8 cellular contexts compared by ENCODE assay signal in the genomic region with DNA sequence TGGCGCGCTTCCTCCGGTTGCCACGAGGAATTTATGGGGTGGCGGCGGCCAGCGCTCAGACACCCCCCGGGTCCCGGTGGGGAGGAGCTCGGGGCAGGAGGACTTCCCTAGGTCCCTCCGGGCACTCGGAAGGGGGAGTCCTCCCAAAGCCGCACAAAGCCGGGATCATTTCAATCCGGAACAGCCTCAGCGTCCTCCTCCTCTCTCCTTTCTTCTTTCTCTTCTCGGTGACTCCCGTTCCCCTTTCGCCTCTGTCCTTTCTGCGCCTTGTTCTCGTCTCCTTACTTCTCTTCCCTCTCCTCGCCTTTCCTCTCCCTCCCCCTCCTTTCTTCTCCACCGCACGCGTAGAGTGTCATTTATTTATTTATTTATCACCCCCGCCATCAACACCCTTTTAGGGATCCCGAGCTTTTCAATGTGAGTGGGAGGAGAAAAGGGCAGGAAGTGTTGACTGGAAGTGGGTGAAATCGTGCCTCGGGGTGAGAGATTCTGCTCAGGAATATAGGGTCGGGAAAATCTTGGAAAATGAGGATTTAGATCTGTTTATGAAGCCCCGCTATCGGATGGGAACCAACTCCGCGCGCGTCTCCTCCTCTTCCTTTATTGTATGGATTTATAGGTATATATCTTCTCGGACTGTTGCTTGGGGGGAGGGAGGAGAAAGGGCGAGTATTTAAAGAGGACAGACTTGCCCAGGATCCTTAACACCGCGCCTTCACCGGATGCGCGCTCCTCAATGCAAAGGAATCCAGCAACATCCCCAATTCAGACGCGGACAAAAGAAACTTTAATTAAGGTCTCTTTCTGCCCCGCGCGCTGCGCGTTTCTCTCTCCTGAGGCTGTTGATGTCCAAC. TPM values are rescaled to one million over a fixed set of nuclear protein-coding genes. Genes with fewer than 3 reads are reported as not detected.
DNase-seq lines count a peak whose midpoint lies in the region; ATAC-seq and TF ChIP-seq lines count a peak whose summit lies in the region.

No MANE protein-coding gene starts in this region.

- peaks cover 63 to 68% of the 10 kb centered on the region in 2 donors for H3K27me3 Mint-ChIP-seq in effector memory CD8-positive, alpha-beta T cell

- H3K9me2 ChIP-seq in GM23248 (ENCODE audit: insufficient read depth): no peaks in the 10 kb centered on the region
- H3K9me2 ChIP-seq in MM.1S (replicated peaks; ENCODE audit: insufficient read depth, low read length): no peaks in the 10 kb centered on the region

- no peaks in the 10 kb centered on the region for H3K79me2 ChIP-seq in GM23248 (ENCODE audit: insufficient read depth)
- H3K79me2 ChIP-seq in MM.1S (ENCODE audit: low read length): no peaks in the 10 kb centered on the region

- H3K27ac ChIP-seq in GM23248 (no peak overlapping the region), MM.1S (ENCODE audit: low read length) (no peak overlapping the region)

- H3K4me2 ChIP-seq in GM23248 (ENCODE audit: unreplicated experiment) (peak overlapping the region; percentile 98), MM.1S (ENCODE audit: low read depth, low read length) (no peak overlapping the region)

- H3K9me3 Mint-ChIP-seq in effector memory CD8-positive, alpha-beta T cell: peaks cover 0 to 7% of the 10 kb centered on the region in 2 donors

- H3F3A ChIP-seq in GM23248 (ENCODE audit: insufficient read depth): no peaks in the 10 kb centered on the region
- H3F3A ChIP-seq in MM.1S (ENCODE audit: insufficient read depth, low read length): no peaks in the 10 kb centered on the region

- peak overlapping the region in 1 of 2 donors; percentile 26 for H3K27ac Mint-ChIP-seq in effector memory CD8-positive, alpha-beta T cell

- in situ Hi-C loops in GM23248 (cut with MboI): no loop called here

- H3K9me3 ChIP-seq in GM23248 (ENCODE audit: low read depth) (no peaks in the 10 kb centered on the region), neuron (ENCODE audit: low read length) (peaks cover 3% of the 10 kb centered on the region), MM.1S (replicated peaks; ENCODE audit: insufficient read depth, low read length) (no peaks in the 10 kb centered on the region)

- WGBS in GM23248 (ENCODE audit: low coverage in 1 of 2, low lambda C conversion rate in 2 of 2, missing lambda C conversion rate in 2 of 2), 2 experiments: 3 to 4% methylated on average over 48 to 50 of the region's 50 CpGs

- H2AFZ ChIP-seq in GM23248 (peak overlapping the region; percentile 90), neuron (ENCODE audit: low read depth, low read length) (peak overlapping the region; percentile 59), MM.1S (ENCODE audit: low read length) (no peak overlapping the region)

- H3K36me3 ChIP-seq in GM23248 (ENCODE audit: low read depth) (no peaks in the 10 kb centered on the region), neuron (ENCODE audit: insufficient read depth, low read length) (no peaks in the 10 kb centered on the region), MM.1S (replicated peaks; ENCODE audit: insufficient read depth, low read length) (no peaks in the 10 kb centered on the region)

- H3K27me3 ChIP-seq in GM23248 (replicated peaks; ENCODE audit: insufficient read depth) (peaks cover 31% of the 10 kb centered on the region), neuron (ENCODE audit: insufficient read depth, low read length) (no peaks in the 10 kb centered on the region), MM.1S (replicated peaks; ENCODE audit: insufficient read depth, low read length) (no peaks in the 10 kb centered on the region; the same call in 1 of the 2 replicates)

- H3K36me3 Mint-ChIP-seq in effector memory CD8-positive, alpha-beta T cell (ENCODE audit: insufficient read depth): peaks cover 21% of the 10 kb centered on the region

- H4K20me1 ChIP-seq in GM23248 (ENCODE audit: insufficient read depth) (no peaks in the 10 kb centered on the region), MM.1S (ENCODE audit: insufficient read depth, low read length) (no peaks in the 10 kb centered on the region)

- H3K4me3 Mint-ChIP-seq in effector memory CD8-positive, alpha-beta T cell: peak overlapping the region in 1 of 2 donors; percentile 77

- H3K9ac ChIP-seq in GM23248: peak overlapping the region; percentile 67; the same call in 1 of the 2 replicates
- H3K9ac ChIP-seq in MM.1S (ENCODE audit: low read length): no peak overlapping the region

- no peak for ATAC-seq in effector memory CD8-positive, alpha-beta T cell (replicated peaks)

- H3K4me1 Mint-ChIP-seq in effector memory CD8-positive, alpha-beta T cell (ENCODE audit: low read depth in 2 of 2): peaks cover 5 to 7% of the 10 kb centered on the region in 2 donors

- DNase-seq in GM23248: peak; percentile 54
- DNase-seq in RKO (ENCODE audit: low spot score): peak; percentile 77
- peak; percentile 52 for DNase-seq in fibroblast of villous mesenchyme (ENCODE audit: low read depth)
- no peak for DNase-seq in MM.1S
- no peak for DNase-seq in HUDEP-2 (lab: John Stamatoyannopoulos, UW; ENCODE audit: unreplicated experiment in 76 of 76)
- DNase-seq in effector memory CD8-positive, alpha-beta T cell: no peak
- no peak for DNase-seq in inferior parietal cortex (ENCODE audit: extremely low spot score)

- H3K4me3 ChIP-seq in GM23248: peak overlapping the region; percentile 84
- peak overlapping the region; percentile 85 for H3K4me3 ChIP-seq in fibroblast of villous mesenchyme (ENCODE audit: low read depth, low read length)
- peak overlapping the region; percentile 96 for H3K4me3 ChIP-seq in neuron (ENCODE audit: low read length)
- no peak overlapping the region for H3K4me3 ChIP-seq in MM.1S (ENCODE audit: low read length)

- no peak for TF ChIP-seq CTCF in fibroblast of villous mesenchyme (IDR thresholded peaks at IDR 0.05; ENCODE audit: insufficient read depth, low read depth, low read length)
- no peak for TF ChIP-seq CTCF in MM.1S (IDR thresholded peaks at IDR 0.05; ENCODE audit: low read length)

- H3K4me1 ChIP-seq in GM23248 (ENCODE audit: insufficient read depth) (peaks cover 8% of the 10 kb centered on the region), neuron (ENCODE audit: insufficient read depth, low read length) (peaks cover 16% of the 10 kb centered on the region), MM.1S (ENCODE audit: low read length) (no peaks in the 10 kb centered on the region)

RNA-seq across cellular contexts. Expression of gene ZNF462, which starts 2.0 kb away (rescaled TPM):
- total RNA-seq in GM23248 (2014; rRNA removed; shearing (Covaris generic)): 2.5 and 5.0 TPM in 2 replicates
- polyA plus RNA-seq in GM23248 (2016; fragmentation: Nextera tagmentation; extraction: Ambion mirVana): 1.1 and 1.5 TPM in 2 replicates
- total RNA-seq in fibroblast of villous mesenchyme: 16.4 and 32.4 TPM in 2 replicates

Comparison
In these comparisons a context has a peak if more than half of its experiments do, and no peak if none do; other contexts are left out.
1. DNase-seq: peak in GM23248 (single experiment), RKO (single experiment) and fibroblast of villous mesenchyme (single experiment); none in MM.1S (single experiment), HUDEP-2 (0 of 76), effector memory CD8-positive, alpha-beta T cell (0 of 3) and inferior parietal cortex (single experiment).